In genomic region chr1:235325854-235326253, GRCh38 we compare ENCODE assay signal across 9 cellular contexts. TPM values are rescaled to one million over a fixed set of nuclear protein-coding genes. Genes with fewer than 3 reads are reported as not detected.
A peak's percentile ranks its signal among the peaks of the same experiment; 100 is the strongest.
DNase-seq lines count a peak whose midpoint lies in the region; ATAC-seq lines count a peak whose summit lies in the region.
"Had no signal": no experiment of that assay in that cellular context is flagged by ENCODE, and none has a peak within 500 bp of the region (broad histone marks: within the 10 kb centered on the region; RNA-seq: fewer than 3 reads in every experiment).

No MANE protein-coding gene starts in this region.

- no peak for ATAC-seq in stimulated activated naive B cell treated with anti-CD40 and anti-IgM and Interleukin-4, amounts not matched to agents 10 μg/mL and 1 μg/mL and 100 μg/mL, for 72 hours (replicated peaks)

- CTCF ChIA-PET in activated CD4-positive, alpha-beta memory T cell treated with anti-CD3 and anti-CD28 coated beads for 36 hours (lab: Charles Lee): interaction anchor here (0.6 to 1.0 kb wide), 2 partner anchors 221 to 537 kb away, joined by 3 read pairs; no protein-coding TSS in a partner anchor

- peaks cover 39% of the 10 kb centered on the region for H3K36me3 Mint-ChIP-seq in activated CD4-positive, alpha-beta T cell treated with anti-CD3 and anti-CD28 coated beads, Interleukin-2, amount 10 ng/mL, durations not matched to agents 24 days and 14 days (ENCODE audit: low read depth)
- peaks cover 26% of the 10 kb centered on the region for H3K36me3 Mint-ChIP-seq in activated CD4-positive, alpha-beta memory T cell treated with anti-CD3 and anti-CD28 coated beads for 36 hours
- H3K36me3 Mint-ChIP-seq in stimulated activated naive B cell treated with anti-CD40 and anti-IgM and Interleukin-4, amounts not matched to agents 10 μg/mL and 1 μg/mL and 100 μg/mL, for 72 hours: peaks cover 27 to 32% of the 10 kb centered on the region in 2 donors

- no peaks in the 10 kb centered on the region for H3K27me3 ChIP-seq in iPS-15b (ENCODE audit: control insufficient read depth, insufficient read depth, low read length)

- no peaks in the 10 kb centered on the region for H3K9me3 ChIP-seq in iPS-15b (ENCODE audit: control insufficient read depth, insufficient read depth, low read length)

- intact Hi-C loops in activated CD4-positive, alpha-beta T cell treated with anti-CD3 and anti-CD28 coated beads, Interleukin-2, amount 10 ng/mL, durations not matched to agents 24 days and 14 days (cut with micrococcal nuclease): loop anchor here (5.0 to 10.0 kb wide), 5 partner anchors 119 to 954 kb away; partner anchors contain the start of gene COA6
- intact Hi-C loops in activated CD4-positive, alpha-beta memory T cell treated with anti-CD3 and anti-CD28 coated beads for 36 hours (cut with micrococcal nuclease): loop anchor here (5.0 kb wide), 2 partner anchors 219 to 541 kb away; partner anchors contain the start of gene LYST

- no peak overlapping the region for H3K9ac ChIP-seq in iPS-15b (ENCODE audit: low read depth, low read length)

- H3K4me3 Mint-ChIP-seq in activated CD4-positive, alpha-beta T cell treated with anti-CD3 and anti-CD28 coated beads, Interleukin-2, amount 10 ng/mL, durations not matched to agents 24 days and 14 days: peak overlapping the region; percentile 99
- peak overlapping the region; percentile 95 for H3K4me3 Mint-ChIP-seq in activated CD4-positive, alpha-beta memory T cell treated with anti-CD3 and anti-CD28 coated beads for 36 hours
- H3K4me3 Mint-ChIP-seq in stimulated activated naive B cell treated with anti-CD40 and anti-IgM and Interleukin-4, amounts not matched to agents 10 μg/mL and 1 μg/mL and 100 μg/mL, for 72 hours: peak overlapping the region in 1 of 2 donors; percentile 98

- peak overlapping the region; percentile 85 for H3K27ac Mint-ChIP-seq in activated CD4-positive, alpha-beta T cell treated with anti-CD3 and anti-CD28 coated beads, Interleukin-2, amount 10 ng/mL, durations not matched to agents 24 days and 14 days
- H3K27ac Mint-ChIP-seq in activated CD4-positive, alpha-beta memory T cell treated with anti-CD3 and anti-CD28 coated beads for 36 hours: peak overlapping the region; percentile 94
- H3K27ac Mint-ChIP-seq in stimulated activated naive B cell treated with anti-CD40 and anti-IgM and Interleukin-4, amounts not matched to agents 10 μg/mL and 1 μg/mL and 100 μg/mL, for 72 hours: peak overlapping the region; percentile 77

- H3K36me3 ChIP-seq in iPS-15b (ENCODE audit: control insufficient read depth, insufficient read depth, low read length): no peaks in the 10 kb centered on the region

- H3K9me3 Mint-ChIP-seq in activated CD4-positive, alpha-beta T cell treated with anti-CD3 and anti-CD28 coated beads, Interleukin-2, amount 10 ng/mL, durations not matched to agents 24 days and 14 days: no peaks in the 10 kb centered on the region
- H3K9me3 Mint-ChIP-seq in activated CD4-positive, alpha-beta memory T cell treated with anti-CD3 and anti-CD28 coated beads for 36 hours: no peaks in the 10 kb centered on the region
- no peaks in the 10 kb centered on the region for H3K9me3 Mint-ChIP-seq in stimulated activated naive B cell treated with anti-CD40 and anti-IgM and Interleukin-4, amounts not matched to agents 10 μg/mL and 1 μg/mL and 100 μg/mL, for 72 hours

- no peaks in the 10 kb centered on the region for H3K27me3 Mint-ChIP-seq in activated CD4-positive, alpha-beta T cell treated with anti-CD3 and anti-CD28 coated beads, Interleukin-2, amount 10 ng/mL, durations not matched to agents 24 days and 14 days
- no peaks in the 10 kb centered on the region for H3K27me3 Mint-ChIP-seq in activated CD4-positive, alpha-beta memory T cell treated with anti-CD3 and anti-CD28 coated beads for 36 hours
- H3K27me3 Mint-ChIP-seq in stimulated activated naive B cell treated with anti-CD40 and anti-IgM and Interleukin-4, amounts not matched to agents 10 μg/mL and 1 μg/mL and 100 μg/mL, for 72 hours: no peaks in the 10 kb centered on the region

- H3K4me1 ChIP-seq in iPS-15b (ENCODE audit: control insufficient read depth, insufficient read depth, low read length): peaks cover 1% of the 10 kb centered on the region

- H3K4me3 ChIP-seq in iPS-15b (ENCODE audit: low read depth, low read length): peak overlapping the region; percentile 65

- no peak for DNase-seq in activated CD4-positive, alpha-beta T cell treated with anti-CD3 and anti-CD28 coated beads, Interleukin-2, amount 10 ng/mL, durations not matched to agents 24 days and 14 days
- no peak for DNase-seq in activated CD4-positive, alpha-beta T cell treated with anti-CD3 and anti-CD28 coated beads for 1 hour
- DNase-seq in activated CD4-positive, alpha-beta memory T cell treated with anti-CD3 and anti-CD28 coated beads for 36 hours: no peak
- no peak for DNase-seq in stimulated activated naive B cell treated with anti-CD40 and anti-IgM and Interleukin-4, amounts not matched to agents 10 μg/mL and 1 μg/mL and 100 μg/mL, for 72 hours
- no peak for DNase-seq in glomerular visceral epithelial cell (ENCODE audit: extremely low spot score)
- DNase-seq in mucosa of gallbladder (ENCODE audit: low spot score): no peak
- DNase-seq in T1000 (lab: John Stamatoyannopoulos, UW): no peak
- DNase-seq: NCI-H510A treated with DMSO at 0.1 percent for 48 hours had no signal

- peaks cover 34% of the 10 kb centered on the region for H3K4me1 Mint-ChIP-seq in activated CD4-positive, alpha-beta T cell treated with anti-CD3 and anti-CD28 coated beads, Interleukin-2, amount 10 ng/mL, durations not matched to agents 24 days and 14 days
- H3K4me1 Mint-ChIP-seq in activated CD4-positive, alpha-beta memory T cell treated with anti-CD3 and anti-CD28 coated beads for 36 hours (ENCODE audit: low read depth): peaks cover 45% of the 10 kb centered on the region
- H3K4me1 Mint-ChIP-seq in stimulated activated naive B cell treated with anti-CD40 and anti-IgM and Interleukin-4, amounts not matched to agents 10 μg/mL and 1 μg/mL and 100 μg/mL, for 72 hours: peaks cover 20 to 38% of the 10 kb centered on the region in 2 donors

- POLR2A ChIA-PET in activated CD4-positive, alpha-beta memory T cell treated with anti-CD3 and anti-CD28 coated beads for 36 hours (lab: Charles Lee): interaction anchor here (0.8 kb wide), 1 partner anchor 41 kb away, joined by 3 read pairs; the partner anchor contains the start of gene TBCE

RNA-seq across cellular contexts. Expression of gene ARID4B, which starts 2.1 kb away (rescaled TPM):
- total RNA-seq in activated CD4-positive, alpha-beta T cell treated with anti-CD3 and anti-CD28 coated beads, Interleukin-2, amount 10 ng/mL, durations not matched to agents 24 days and 14 days: 50.8 and 50.9 TPM in 2 replicates
- 10 to 100 TPM; 41.3 to 44.8 TPM for total RNA-seq in activated CD4-positive, alpha-beta memory T cell treated with anti-CD3 and anti-CD28 coated beads for 36 hours
- total RNA-seq in mucosa of gallbladder: 39.9 TPM

RNA-seq across cellular contexts. Expression of gene GGPS1, which starts 2.5 kb away (rescaled TPM):
- total RNA-seq in activated CD4-positive, alpha-beta T cell treated with anti-CD3 and anti-CD28 coated beads, Interleukin-2, amount 10 ng/mL, durations not matched to agents 24 days and 14 days: 30.8 and 33.9 TPM in 2 replicates
- 10 to 100 TPM; 36.1 to 37.5 TPM for total RNA-seq in activated CD4-positive, alpha-beta memory T cell treated with anti-CD3 and anti-CD28 coated beads for 36 hours
- total RNA-seq in mucosa of gallbladder: 34.5 TPM

RNA-seq across cellular contexts. Expression of gene TBCE, which starts 41.4 kb away (rescaled TPM):
- 24.0 and 24.2 TPM in 2 replicates for total RNA-seq in activated CD4-positive, alpha-beta T cell treated with anti-CD3 and anti-CD28 coated beads, Interleukin-2, amount 10 ng/mL, durations not matched to agents 24 days and 14 days
- 10 to 100 TPM; 22.7 to 26.3 TPM for total RNA-seq in activated CD4-positive, alpha-beta memory T cell treated with anti-CD3 and anti-CD28 coated beads for 36 hours
- 21.4 TPM for total RNA-seq in mucosa of gallbladder
